14 cellular contexts compared by ENCODE assay signal in genomic region chr12:106284294-106285105, GRCh38. TPM values are rescaled to one million over a fixed set of nuclear protein-coding genes. Genes with fewer than 3 reads are reported as not detected.
A peak's percentile ranks its signal among the peaks of the same experiment; 100 is the strongest.
DNase-seq lines count a peak whose midpoint lies in the region; ATAC-seq, FAIRE-seq and TF ChIP-seq lines count a peak whose summit lies in the region.
"Had no signal": no experiment of that assay in that cellular context is flagged by ENCODE, and none has a peak within 500 bp of the region (broad histone marks: within the 10 kb centered on the region; RNA-seq: fewer than 3 reads in every experiment).

No MANE protein-coding gene starts in this region.

- ATAC-seq in gastrocnemius medialis (peak; percentile 29 to 62), GM21825 (IDR thresholded peaks at IDR 0.05; ENCODE audit: unreplicated experiment) (no peak)
- ATAC-seq: T-cell had no signal

- H3K27me3 Mint-ChIP-seq in activated T-cell treated with anti-CD3 and anti-CD28 coated beads, Interleukin-2, amount 50 U/mL, for 24 hours, result peaks cover 6% of the 10 kb centered on the region
- peaks cover 3% of the 10 kb centered on the region for H3K27me3 Mint-ChIP-seq in HFFc6 (ENCODE audit: insufficient read depth)

- H3K27me3 ChIP-seq in gastrocnemius medialis, result no peaks in the 10 kb centered on the region

- H3K4me3 ChIP-seq in epithelial cell of esophagus (ENCODE audit: low read length), result no peak overlapping the region
- H3K4me3 ChIP-seq in gastrocnemius medialis, result no peak overlapping the region

- no peak for TF ChIP-seq CTCF in epithelial cell of esophagus (IDR thresholded peaks at IDR 0.05; ENCODE audit: insufficient read depth, low read depth, low read length, missing control alignments)
- no peak for TF ChIP-seq CTCF in gastrocnemius medialis (IDR thresholded peaks at IDR 0.05 in 4 of 5, conservative IDR thresholded peaks at IDR 0.05 in 1 of 5)
- no peak for TF ChIP-seq CTCF in HFFc6 (IDR thresholded peaks at IDR 0.05)

- H3K36me3 Mint-ChIP-seq in activated T-cell treated with anti-CD3 and anti-CD28 coated beads, Interleukin-2, amount 50 U/mL, for 24 hours (ENCODE audit: low read depth), result no peaks in the 10 kb centered on the region
- peaks cover 5% of the 10 kb centered on the region for H3K36me3 Mint-ChIP-seq in HFFc6 (ENCODE audit: low read depth)
- H3K36me3 Mint-ChIP-seq: T-cell had no signal

- intact Hi-C loops in gastrocnemius medialis (cut with DNase I; ENCODE audit: low total_unique reads), result loop anchor here (5.0 kb wide), 1 partner anchor 862 kb away; no protein-coding TSS in a partner anchor

- peaks cover 4% of the 10 kb centered on the region for H3K9me3 Mint-ChIP-seq in activated T-cell treated with anti-CD3 and anti-CD28 coated beads, Interleukin-2, amount 50 U/mL, for 24 hours
- peaks cover 9% of the 10 kb centered on the region for H3K9me3 Mint-ChIP-seq in HFFc6

- no peak overlapping the region for H3K4me3 Mint-ChIP-seq in activated T-cell treated with anti-CD3 and anti-CD28 coated beads, Interleukin-2, amount 50 U/mL, for 24 hours
- no peak overlapping the region for H3K4me3 Mint-ChIP-seq in HFFc6
- H3K4me3 Mint-ChIP-seq: T-cell had no signal

- H3K4me1 ChIP-seq in gastrocnemius medialis, result peaks cover 0 to 5% of the 10 kb centered on the region in 2 donors

- H3K4me1 Mint-ChIP-seq in activated T-cell treated with anti-CD3 and anti-CD28 coated beads, Interleukin-2, amount 50 U/mL, for 24 hours (ENCODE audit: low read depth), result peaks cover 34% of the 10 kb centered on the region
- peaks cover 38% of the 10 kb centered on the region for H3K4me1 Mint-ChIP-seq in HFFc6 (ENCODE audit: low read depth)

- H3K27ac ChIP-seq in gastrocnemius medialis, result no peak overlapping the region
- H3K27ac ChIP-seq: neutrophil had no signal

- TF ChIP-seq POLR2A in gastrocnemius medialis (IDR thresholded peaks at IDR 0.05), result no peak
- no peak for TF ChIP-seq POLR2A in GM12892 (IDR thresholded peaks at IDR 0.05; ENCODE audit: low read depth, low read length)

- no peaks in the 10 kb centered on the region for H3K9me3 ChIP-seq in gastrocnemius medialis
- H3K9me3 ChIP-seq: neutrophil had no signal

- no peak overlapping the region for H3K27ac Mint-ChIP-seq in activated T-cell treated with anti-CD3 and anti-CD28 coated beads, Interleukin-2, amount 50 U/mL, for 24 hours
- no peak overlapping the region; the same call in 1 of the 2 replicates for H3K27ac Mint-ChIP-seq in HFFc6

- no peaks in the 10 kb centered on the region for H3K36me3 ChIP-seq in gastrocnemius medialis
- H3K36me3 ChIP-seq: neutrophil had no signal

- no peak for FAIRE-seq in GM12892 (lab: Jason Lieb, UNC)

- in situ Hi-C loops in gastrocnemius medialis (cut with MboI; ENCODE audit: low sequenced_read_pairs in 4 of 4), result loop anchor here in 3 of 4 donors (5.0 to 10.0 kb wide), 2 partner anchors 57 to 60 kb away; no protein-coding TSS in a partner anchor

- peak; percentile 27 to 28 for DNase-seq in activated T-cell treated with anti-CD3 and anti-CD28 coated beads, Interleukin-2, amount 50 U/mL, for 48 hours
- no peak for DNase-seq in activated T-cell treated with anti-CD3 and anti-CD28 coated beads, Interleukin-2, amount 50 U/mL, for 24 hours
- DNase-seq in NCI-H446 treated with DMSO at 0.1 percent for 48 hours (lab: John Stamatoyannopoulos, UW) (peak; percentile 24), epithelial cell of esophagus (ENCODE audit: low read depth) (peak; percentile 37), gastrocnemius medialis (no peak), HFFc6 (no peak), GM12892 (ENCODE audit: insufficient read length) (no peak)
- DNase-seq: activated CD4-positive, alpha-beta T cell treated with anti-CD3 and anti-CD28 coated beads, Interleukin-2, amount 50 U/mL, for 1 hour; mammary epithelial cell; NCI-H1694; NCI-H774; T-cell had no signal

RNA-seq across cellular contexts. Expression of gene TCP11L2, which starts 18.0 kb away (rescaled TPM):
- total RNA-seq in gastrocnemius medialis, result 10 to 100 TPM; 39.1 to 51.7 (median 43.9) TPM
- total RNA-seq in HFFc6 (2021; fragmentation: NEBNext Ultra II Directional; extraction: Animal tissue kit (Norgen Biotek cat#: 25700)), result 10 to 100 TPM; 13.4 to 21.9 (median 15.6) TPM
- 1.8 TPM for polyA plus RNA-seq in GM12892 (2012; ENCODE audit: missing spikeins)

RNA-seq across cellular contexts. Expression of gene CKAP4, which starts 36.7 kb away (rescaled TPM):
- 10 to 100 TPM in 3 of 4 donors, 1 to 10 TPM in 1; 9.7 to 17.6 (median 15.7) TPM for total RNA-seq in gastrocnemius medialis
- total RNA-seq in HFFc6 (2021; fragmentation: NEBNext Ultra II Directional; extraction: Animal tissue kit (Norgen Biotek cat#: 25700)), result 100 to 1,000 TPM; 521 to 616 (median 544) TPM
- 7.0 TPM for polyA plus RNA-seq in GM12892 (2012; ENCODE audit: missing spikeins)

Comparison
In these comparisons a context has a peak if more than half of its experiments do, and no peak if none do; other contexts are left out.
1. DNase-seq: peak in activated T-cell treated with anti-CD3 and anti-CD28 coated beads, Interleukin-2, amount 50 U/mL, for 48 hours (2 of 2), NCI-H446 treated with DMSO at 0.1 percent for 48 hours (single experiment) and epithelial cell of esophagus (single experiment); none in activated T-cell treated with anti-CD3 and anti-CD28 coated beads, Interleukin-2, amount 50 U/mL, for 24 hours (single experiment), gastrocnemius medialis (0 of 2), HFFc6 (single experiment) and GM12892 (single experiment).
2. RNA of gene CKAP4, which starts 36.7 kb away (total RNA-seq): 521 to 616 TPM in HFFc6; 9.7 to 17.6 TPM in gastrocnemius medialis; every median in the first group is over 10 times any median in the second.